Comparison of ENCODE assay signal across 17 cellular contexts in genomic region chr1:117952386-117952785, GRCh38. TPM values are rescaled to one million over a fixed set of nuclear protein-coding genes. Genes with fewer than 3 reads are reported as not detected.
DNase-seq lines count a peak whose midpoint lies in the region; ATAC-seq lines count a peak whose summit lies in the region.
"Had no signal": no experiment of that assay in that cellular context is flagged by ENCODE, and none has a peak within 500 bp of the region (broad histone marks: within the 10 kb centered on the region; RNA-seq: fewer than 3 reads in every experiment).

No MANE protein-coding gene starts in this region.

- peak overlapping the region; percentile 56 for H3K27ac Mint-ChIP-seq in activated T-helper 17 cell treated with anti-CD3 and anti-CD28 coated beads, Interleukin-2, amount 50 U/mL, for 72 hours
- no peak overlapping the region for H3K27ac Mint-ChIP-seq in activated T-cell treated with anti-CD3 and anti-CD28 coated beads, Interleukin-2, amount 50 U/mL, for 72 hours
- H3K27ac Mint-ChIP-seq in naive thymus-derived CD8-positive, alpha-beta T cell, result no peak overlapping the region
- H3K27ac Mint-ChIP-seq: CD4-positive, CD25-positive, alpha-beta regulatory T cell had no signal

- H3K36me3 Mint-ChIP-seq in activated T-helper 17 cell treated with anti-CD3 and anti-CD28 coated beads, Interleukin-2, amount 50 U/mL, for 72 hours (ENCODE audit: low read depth), result peaks cover 100% of the 10 kb centered on the region
- peaks cover 4 to 32% of the 10 kb centered on the region in 2 donors for H3K36me3 Mint-ChIP-seq in activated T-cell treated with anti-CD3 and anti-CD28 coated beads, Interleukin-2, amount 50 U/mL, for 72 hours (ENCODE audit: insufficient read depth in 2 of 2)
- peaks cover 13 to 98% (median 69%) of the 10 kb centered on the region in 3 donors for H3K36me3 Mint-ChIP-seq in naive thymus-derived CD8-positive, alpha-beta T cell

- DNase-seq in RPMI7951 (ENCODE audit: low read depth), result peak; percentile 4
- no peak for DNase-seq in activated T-cell treated with anti-CD3 and anti-CD28 coated beads, Interleukin-2, amount 50 U/mL, for 72 hours
- DNase-seq in naive thymus-derived CD8-positive, alpha-beta T cell, result no peak
- DNase-seq: 8988T; ACHN; BE2C; C1 segment of cervical spinal cord; Caco-2; Calu3; CD4-positive, alpha-beta memory T cell; CD4-positive, CD25-positive, alpha-beta regulatory T cell; CD8-positive, alpha-beta memory T cell; DMS79 treated with DMSO at 0.1 percent for 48 hours; GF-D8 had no signal

- POLR2A ChIA-PET in naive thymus-derived CD8-positive, alpha-beta T cell (lab: Charles Lee), result no interaction called here

- no peaks in the 10 kb centered on the region for H3K4me1 Mint-ChIP-seq in activated T-helper 17 cell treated with anti-CD3 and anti-CD28 coated beads, Interleukin-2, amount 50 U/mL, for 72 hours
- H3K4me1 Mint-ChIP-seq in activated T-cell treated with anti-CD3 and anti-CD28 coated beads, Interleukin-2, amount 50 U/mL, for 72 hours (ENCODE audit: low read depth), result no peaks in the 10 kb centered on the region
- no peaks in the 10 kb centered on the region for H3K4me1 Mint-ChIP-seq in naive thymus-derived CD8-positive, alpha-beta T cell
- H3K4me1 Mint-ChIP-seq: CD14-positive monocyte; CD4-positive, alpha-beta memory T cell; CD8-positive, alpha-beta memory T cell had no signal

- H3K4me3 Mint-ChIP-seq in activated T-helper 17 cell treated with anti-CD3 and anti-CD28 coated beads, Interleukin-2, amount 50 U/mL, for 72 hours, result no peak overlapping the region
- H3K4me3 Mint-ChIP-seq in activated T-cell treated with anti-CD3 and anti-CD28 coated beads, Interleukin-2, amount 50 U/mL, for 72 hours, result no peak overlapping the region
- H3K4me3 Mint-ChIP-seq in naive thymus-derived CD8-positive, alpha-beta T cell, result no peak overlapping the region
- H3K4me3 Mint-ChIP-seq: CD14-positive monocyte; CD4-positive, alpha-beta memory T cell; CD4-positive, CD25-positive, alpha-beta regulatory T cell; CD8-positive, alpha-beta memory T cell had no signal

- ATAC-seq in activated T-helper 17 cell treated with anti-CD3 and anti-CD28 coated beads, Interleukin-2, amount 50 U/mL, for 72 hours (replicated peaks), result no peak
- ATAC-seq in activated T-cell treated with anti-CD3 and anti-CD28 coated beads, Interleukin-2, amount 50 U/mL, for 72 hours (replicated peaks in 1 of 2), result no peak
- no peak for ATAC-seq in naive thymus-derived CD8-positive, alpha-beta T cell
- ATAC-seq in HG03039 (IDR thresholded peaks at IDR 0.05; ENCODE audit: unreplicated experiment), result no peak

- no peaks in the 10 kb centered on the region for H3K9me3 Mint-ChIP-seq in activated T-helper 17 cell treated with anti-CD3 and anti-CD28 coated beads, Interleukin-2, amount 50 U/mL, for 72 hours
- H3K9me3 Mint-ChIP-seq in activated T-cell treated with anti-CD3 and anti-CD28 coated beads, Interleukin-2, amount 50 U/mL, for 72 hours, result no peaks in the 10 kb centered on the region
- no peaks in the 10 kb centered on the region for H3K9me3 Mint-ChIP-seq in naive thymus-derived CD8-positive, alpha-beta T cell
- H3K9me3 Mint-ChIP-seq: CD14-positive monocyte; CD4-positive, alpha-beta memory T cell; CD4-positive, CD25-positive, alpha-beta regulatory T cell; CD8-positive, alpha-beta memory T cell had no signal

- H3K27me3 Mint-ChIP-seq in activated T-helper 17 cell treated with anti-CD3 and anti-CD28 coated beads, Interleukin-2, amount 50 U/mL, for 72 hours, result no peaks in the 10 kb centered on the region
- no peaks in the 10 kb centered on the region for H3K27me3 Mint-ChIP-seq in activated T-cell treated with anti-CD3 and anti-CD28 coated beads, Interleukin-2, amount 50 U/mL, for 72 hours (ENCODE audit: low read depth)
- no peaks in the 10 kb centered on the region for H3K27me3 Mint-ChIP-seq in naive thymus-derived CD8-positive, alpha-beta T cell
- H3K27me3 Mint-ChIP-seq: CD4-positive, alpha-beta memory T cell; CD4-positive, CD25-positive, alpha-beta regulatory T cell; CD8-positive, alpha-beta memory T cell had no signal

RNA-seq across cellular contexts. Expression of gene WDR3, which starts 22.8 kb away (rescaled TPM):
- total RNA-seq in RPMI7951 (2014; rRNA removed; shearing (Covaris generic)), result 14.4 and 18.7 TPM in 2 replicates
- total RNA-seq in activated T-helper 17 cell treated with anti-CD3 and anti-CD28 coated beads, Interleukin-2, amount 50 U/mL, for 72 hours, result 10 to 100 TPM; 33.8 to 57.1 TPM
- total RNA-seq in activated T-cell treated with anti-CD3 and anti-CD28 coated beads, Interleukin-2, amount 50 U/mL, for 72 hours, result 10 to 100 TPM; 28.8 to 36.2 TPM
- 10 to 100 TPM; 29.3 to 30.5 TPM for total RNA-seq in naive thymus-derived CD8-positive, alpha-beta T cell
- polyA plus RNA-seq in naive thymus-derived CD8-positive, alpha-beta T cell, result 10 to 100 TPM; 17.4 to 41.9 (median 27.7) TPM

RNA-seq across cellular contexts. Expression of gene GDAP2, which starts 23.0 kb away (rescaled TPM):
- total RNA-seq in RPMI7951 (2014; rRNA removed; shearing (Covaris generic)), result 19.4 and 27.4 TPM in 2 replicates
- total RNA-seq in activated T-helper 17 cell treated with anti-CD3 and anti-CD28 coated beads, Interleukin-2, amount 50 U/mL, for 72 hours, result 10 to 100 TPM; 15.5 to 23.9 TPM
- total RNA-seq in activated T-cell treated with anti-CD3 and anti-CD28 coated beads, Interleukin-2, amount 50 U/mL, for 72 hours, result 10 to 100 TPM; 27.9 to 28.4 TPM
- total RNA-seq in naive thymus-derived CD8-positive, alpha-beta T cell, result 10 to 100 TPM; 21.6 to 22.5 TPM
- 1 to 10 TPM; 5.7 to 9.4 (median 6.9) TPM for polyA plus RNA-seq in naive thymus-derived CD8-positive, alpha-beta T cell
